ENCODE assay signal across 1 cellular context in the genomic region with DNA sequence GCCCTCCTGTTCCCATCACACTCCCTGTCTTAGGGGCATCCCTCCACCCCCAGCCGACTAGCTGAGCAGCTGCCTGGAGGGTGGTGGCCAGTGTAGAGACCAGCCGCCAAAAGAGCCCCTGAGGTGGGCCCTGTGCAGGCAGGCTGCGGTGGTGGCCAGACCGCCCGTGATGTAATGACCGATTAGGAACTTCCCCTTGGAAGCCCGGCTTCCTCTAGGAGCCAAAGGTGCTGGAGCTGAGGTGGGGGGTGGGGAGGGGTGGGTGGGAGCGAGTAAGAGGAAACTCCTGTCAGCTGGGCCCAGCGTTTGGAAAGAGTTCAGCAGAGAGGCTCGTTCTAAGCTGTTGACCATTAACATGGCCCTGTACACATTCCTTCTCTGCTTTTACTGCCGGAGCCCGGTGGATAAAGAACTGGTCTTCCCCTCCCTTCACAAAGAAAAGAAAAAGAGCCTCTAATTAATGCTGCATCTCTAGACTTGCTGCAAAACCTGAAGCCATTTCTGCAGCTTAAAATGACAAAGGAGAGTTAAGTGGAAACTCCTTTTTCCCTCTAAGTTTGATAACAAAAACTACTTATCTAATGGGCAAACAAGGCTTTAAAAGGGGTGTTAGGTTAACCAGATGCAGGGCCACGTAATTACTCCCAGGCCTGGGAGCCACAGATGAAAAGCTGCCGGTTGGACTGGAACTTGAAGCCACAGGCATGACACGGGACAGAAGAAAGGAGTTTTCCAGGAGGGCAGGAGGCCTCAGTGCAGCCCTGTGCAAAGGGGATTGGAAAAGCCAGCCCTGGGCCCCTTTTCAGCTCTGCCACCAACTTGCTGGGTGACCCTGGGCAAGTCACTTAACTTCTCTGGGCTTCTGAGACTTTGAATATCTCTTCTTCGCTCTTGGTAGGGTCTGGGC.
TF ChIP-seq lines count a peak whose summit lies in the region.

No MANE protein-coding gene starts in this region.

TF ChIP-seq in HCT116, 20 proteins besides CTCF, POLR2A, EP300 and RAD21 (continued from another document):
- TF ChIP-seq, protein P1, sequence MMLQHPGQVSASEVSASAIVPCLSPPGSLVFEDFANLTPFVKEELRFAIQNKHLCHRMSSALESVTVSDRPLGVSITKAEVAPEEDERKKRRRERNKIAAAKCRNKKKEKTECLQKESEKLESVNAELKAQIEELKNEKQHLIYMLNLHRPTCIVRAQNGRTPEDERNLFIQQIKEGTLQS (IDR thresholded peaks at IDR 0.05) = no peak
- TF ChIP-seq CBX3 (IDR thresholded peaks at IDR 0.05; ENCODE audit: low read depth) (no peak), SRF (IDR thresholded peaks at IDR 0.05; ENCODE audit: low read depth) (no peak), EZH2 (IDR thresholded peaks at IDR 0.05) (no peak), SIN3A (IDR thresholded peaks at IDR 0.05; ENCODE audit: low read depth) (no peak), ZBTB33 (IDR thresholded peaks at IDR 0.05; ENCODE audit: extremely low read depth, insufficient replicate concordance, low read length) (no peak)
TF ChIP-seq in HCT116: peak in this region for 0.
